In the genomic region with DNA sequence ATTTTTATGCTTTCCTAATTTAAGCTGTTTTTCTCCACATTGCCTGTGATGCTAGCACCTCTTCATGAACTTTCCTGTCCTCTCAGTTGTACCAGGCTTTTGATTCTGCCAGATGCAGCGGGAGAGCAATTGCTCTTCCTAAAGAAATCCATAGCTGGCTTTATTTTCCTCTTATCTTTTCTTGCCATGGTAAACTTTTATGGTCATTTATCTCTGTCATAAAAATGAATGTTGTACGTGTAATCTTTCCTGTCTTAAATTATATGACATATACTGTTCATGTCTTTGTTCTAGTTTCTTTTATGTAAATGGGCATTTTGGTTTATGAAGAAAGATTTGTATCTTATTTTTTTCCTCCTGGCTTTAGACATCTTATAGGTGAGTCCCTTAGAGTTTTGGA, we compare ENCODE assay signal across 28 cellular contexts.
"Had no signal": no experiment of that assay in that cellular context is flagged by ENCODE, and none has a peak within 500 bp of the region (broad histone marks: within the 10 kb centered on the region; RNA-seq: fewer than 3 reads in every experiment).

No MANE protein-coding gene starts in this region.

- ATAC-seq: effector memory CD8-positive, alpha-beta T cell; esophagus mucosa; foreskin keratinocyte; gastrocnemius medialis; gastroesophageal sphincter; heart left ventricle; heart right ventricle had no signal

- H3K4me1 Mint-ChIP-seq: endodermal cell had no signal

- H3K27ac Mint-ChIP-seq: dendritic cell treated with granulocyte-macrophage colony-stimulating factor and Interleukin-4, amounts not matched to agents 40 ng/mL and 50 ng/mL, for 4 days; effector memory CD8-positive, alpha-beta T cell; endodermal cell had no signal

- H3K4me1 ChIP-seq: colonic mucosa, esophagus muscularis mucosa, esophagus squamous epithelium, foreskin keratinocyte, gastrocnemius medialis, gastroesophageal sphincter, heart left ventricle, heart right ventricle had no signal

- FAIRE-seq: endometrium, endothelial cell of umbilical vein, frontal cortex had no signal

- H3K4me3 Mint-ChIP-seq: dendritic cell treated with granulocyte-macrophage colony-stimulating factor and Interleukin-4, amounts not matched to agents 40 ng/mL and 50 ng/mL, for 4 days; effector memory CD8-positive, alpha-beta T cell; endodermal cell had no signal

- H3K9me3 Mint-ChIP-seq: dendritic cell treated with granulocyte-macrophage colony-stimulating factor and Interleukin-4, amounts not matched to agents 40 ng/mL and 50 ng/mL, for 4 days; endodermal cell had no signal

- H3K27ac ChIP-seq: colonic mucosa, coronary artery, dorsolateral prefrontal cortex, epithelial cell of prostate, esophagus muscularis mucosa, esophagus squamous epithelium, foreskin keratinocyte, gastrocnemius medialis, gastroesophageal sphincter, heart left ventricle, heart right ventricle had no signal

- DNase-seq: colonic mucosa; cortex of kidney; dermis blood vessel endothelial cell; dorsolateral prefrontal cortex; effector CD4-positive, alpha-beta T cell; effector CD8-positive, alpha-beta T cell; effector memory CD4-positive, alpha-beta T cell; effector memory CD8-positive, alpha-beta T cell; endodermal cell; erythroblast; esophagus squamous epithelium; foreskin fibroblast; foreskin keratinocyte; foreskin melanocyte; gastrocnemius medialis; glutamatergic neuron; head of caudate nucleus; heart left ventricle; heart right ventricle had no signal

- H3K36me3 ChIP-seq: colonic mucosa, esophagus muscularis mucosa, esophagus squamous epithelium, gastrocnemius medialis, gastroesophageal sphincter, heart left ventricle, heart right ventricle had no signal

- H3K27me3 Mint-ChIP-seq: dendritic cell treated with granulocyte-macrophage colony-stimulating factor and Interleukin-4, amounts not matched to agents 40 ng/mL and 50 ng/mL, for 4 days; effector memory CD8-positive, alpha-beta T cell had no signal

- H3K4me3 ChIP-seq: colonic mucosa, coronary artery, dorsolateral prefrontal cortex, esophagus muscularis mucosa, esophagus squamous epithelium, gastrocnemius medialis, gastroesophageal sphincter, heart left ventricle, heart right ventricle had no signal

- H3K9me3 ChIP-seq: colonic mucosa, esophagus muscularis mucosa, esophagus squamous epithelium, gastrocnemius medialis, gastroesophageal sphincter, heart right ventricle had no signal

- H3K27me3 ChIP-seq: colonic mucosa, dorsolateral prefrontal cortex, esophagus muscularis mucosa, esophagus squamous epithelium, foreskin keratinocyte, gastrocnemius medialis, gastroesophageal sphincter, heart left ventricle, heart right ventricle had no signal
